8 cellular contexts compared by ENCODE assay signal in genomic region chr1:226062558-226063361, GRCh38. TPM values are rescaled to one million over a fixed set of nuclear protein-coding genes. Genes with fewer than 3 reads are reported as not detected.
DNase-seq lines count a peak whose midpoint lies in the region; ATAC-seq, FAIRE-seq and TF ChIP-seq lines count a peak whose summit lies in the region.

H3-3A (plus strand) TSS chr1:226062716; CDS start chr1:226064352, 1,636 bp downstream.

- H3K4me1 ChIP-seq in spleen: peaks cover 38 to 63% (median 51%) of the 10 kb centered on the region in 6 donors

- intact Hi-C loops in spleen (cut with DNase I; ENCODE audit: low total_unique reads): no loop called here

- TF ChIP-seq CTCF in WTC11 (IDR thresholded peaks at IDR 0.05) (no peak), bronchial epithelial cell (IDR thresholded peaks at IDR 0.05; ENCODE audit: insufficient read depth, low read length, severe bottlenecking) (no peak), spleen (IDR thresholded peaks at IDR 0.05 in 8 of 11, conservative IDR thresholded peaks at IDR 0.05 in 3 of 11) (peak in 2 of 11 experiments; percentile 25 to 35)

- peak within 1 kb of the TSS; percentile 99 to 100 (median 100) for H3K27ac ChIP-seq in spleen

- TF ChIP-seq POLR2A in GM18951 (IDR thresholded peaks at IDR 0.05; ENCODE audit: extremely low read depth, insufficient read depth, insufficient read length) (peak; percentile 98), spleen (IDR thresholded peaks at IDR 0.05) (peak; percentile 83 to 98 (median 91))

- H3K36me3 Mint-ChIP-seq in WTC11 (peaks cover 60% of the 10 kb centered on the region), immature natural killer cell (peaks cover 14 to 38% (median 22%) of the 10 kb centered on the region in 3 donors)

- H3K27ac Mint-ChIP-seq in WTC11 (peak within 1 kb of the TSS; percentile 99), immature natural killer cell (peak within 1 kb of the TSS; percentile 97 to 100 (median 100))

- H3K4me1 Mint-ChIP-seq in WTC11: peaks cover 44% of the 10 kb centered on the region
- H3K4me1 Mint-ChIP-seq in immature natural killer cell: peaks cover 47 to 57% of the 10 kb centered on the region in 2 donors

- WGBS in spleen, 5 donors: 0 to 1% (median 1%) methylated on average over 47 to 81 of the region's 81 CpGs

- H3K36me3 ChIP-seq in bronchial epithelial cell (ENCODE audit: control insufficient read depth, insufficient read depth, low read length) (peaks cover 7% of the 10 kb centered on the region), spleen (peaks cover 3 to 49% (median 27%) of the 10 kb centered on the region in 6 donors)

- FAIRE-seq in bronchial epithelial cell (lab: Jason Lieb, UNC): no peak

- peak; percentile 98 for DNase-seq in AG08395 (ENCODE audit: low spot score)
- peak; percentile 63 for DNase-seq in NCI-H226
- peak; percentile 98 for DNase-seq in WTC11 (ENCODE audit: low spot score)
- DNase-seq in bronchial epithelial cell (ENCODE audit: low read depth): peak; percentile 69
- peak; percentile 97 to 98 (median 98) for DNase-seq in immature natural killer cell
- DNase-seq in spleen: peak; percentile 99

- ATAC-seq in HG03175 (IDR thresholded peaks at IDR 0.05; ENCODE audit: unreplicated experiment) (peak; percentile 75), WTC11 (peak; percentile 74)

- in situ Hi-C loops in GM18951 (cut with MboI; ENCODE audit: low sequenced_read_pairs, unreplicated experiment): no loop called here

- H3K9me3 Mint-ChIP-seq in WTC11 (no peaks in the 10 kb centered on the region), immature natural killer cell (no peaks in the 10 kb centered on the region)

- H3K4me3 Mint-ChIP-seq in WTC11 (peak within 1 kb of the TSS; percentile 100), immature natural killer cell (peak within 1 kb of the TSS; percentile 99 to 100 (median 100))

- H3K27me3 ChIP-seq in bronchial epithelial cell (ENCODE audit: control insufficient read depth, insufficient read depth, low read length) (no peaks in the 10 kb centered on the region), spleen (replicated peaks in 1 of 7) (no peaks in the 10 kb centered on the region)

- POLR2A ChIA-PET in WTC11 (lab: Charles Lee): interaction anchor here (0.5 to 3.2 kb wide), 26 partner anchors 8 to 410 kb away, joined by 3 to 30 read pairs (median 3); partner anchors contain the start of genes ENAH, MIXL1, PYCR2 and SDE2

- H3K27me3 Mint-ChIP-seq in WTC11 (ENCODE audit: low read depth) (no peaks in the 10 kb centered on the region; the same call in 1 of the 2 replicates), immature natural killer cell (ENCODE audit: low read depth in 3 of 3) (peaks cover 13 to 31% (median 18%) of the 10 kb centered on the region in 3 donors)

- CTCF ChIA-PET in WTC11 (lab: Charles Lee): interaction anchor here (0.6 to 2.5 kb wide), 16 partner anchors 16 to 588 kb away, joined by 3 to 22 read pairs (median 4); partner anchors contain the start of gene SDE2

- no peaks in the 10 kb centered on the region for H3K9me3 ChIP-seq in spleen

- peak within 1 kb of the TSS; percentile 84 for H3K4me3 ChIP-seq in bronchial epithelial cell (ENCODE audit: low read depth, low read length)
- H3K4me3 ChIP-seq in spleen: peak within 1 kb of the TSS; percentile 69 to 91 (median 77)

TF ChIP-seq in WTC11, 78 proteins besides CTCF, POLR2A, EP300 and RAD21 (continues in another document):
- no peak for TF ChIP-seq ZNF219 (CRISPR knock-in tag; IDR thresholded peaks at IDR 0.05; ENCODE audit: borderline replicate concordance)
- no peak for TF ChIP-seq ZNF317 (CRISPR knock-in tag; IDR thresholded peaks at IDR 0.05; ENCODE audit: borderline replicate concordance, low read depth)
- 0 out of 2 replicates have a peak, but pooled peaks have one; percentile 10 for TF ChIP-seq GABPB1 (CRISPR knock-in tag; IDR thresholded peaks at IDR 0.05)
- TF ChIP-seq FOXP4 (CRISPR knock-in tag; IDR thresholded peaks at IDR 0.05): no peak
- no peak for TF ChIP-seq JAZF1 (CRISPR knock-in tag; IDR thresholded peaks at IDR 0.05)
- TF ChIP-seq ZNF281 (CRISPR knock-in tag; IDR thresholded peaks at IDR 0.05): no peak
- TF ChIP-seq ATF6 (CRISPR knock-in tag; IDR thresholded peaks at IDR 0.05): no peak
- TF ChIP-seq TCF7 (CRISPR knock-in tag; IDR thresholded peaks at IDR 0.05; ENCODE audit: low read depth): no peak
- no peak for TF ChIP-seq ZNF121 (CRISPR knock-in tag; IDR thresholded peaks at IDR 0.05)
- TF ChIP-seq E2F5 (CRISPR knock-in tag; IDR thresholded peaks at IDR 0.05): 0 out of 2 replicates have a peak, but pooled peaks have one; percentile 4
- no peak for TF ChIP-seq ZNF416 (CRISPR knock-in tag; IDR thresholded peaks at IDR 0.05)
- peak; percentile 50 for TF ChIP-seq NFYB (CRISPR knock-in tag; conservative IDR thresholded peaks at IDR 0.05; ENCODE audit: low read depth)
- no peak for TF ChIP-seq ZBTB21 (CRISPR knock-in tag; IDR thresholded peaks at IDR 0.05; ENCODE audit: borderline replicate concordance)
- no peak for TF ChIP-seq IRF1 (CRISPR knock-in tag; IDR thresholded peaks at IDR 0.05)

RNA-seq across cellular contexts. Expression of gene H3-3A, which starts in this region (rescaled TPM):
- total RNA-seq in WTC11 (2021) (894 to 987 TPM (median 963 TPM) in 3 replicates), bronchial epithelial cell (84.8 and 123 TPM in 2 replicates), spleen (100 to 1,000 TPM; 362 to 685 (median 490) TPM)
- polyA plus RNA-seq in immature natural killer cell (1,000 to 10,000 TPM in 1 of 3 donors, 100 to 1,000 TPM in 2; 850 to 1,086 (median 967) TPM), spleen (1,000 to 10,000 TPM in 1 of 3 donors, 100 to 1,000 TPM in 2; 837 to 1,089 (median 864) TPM)

Comparison
In these comparisons a context has a peak if more than half of its experiments do, and no peak if none do; other contexts are left out.
1. Peak in every context shown above with its lines: DNase-seq, ATAC-seq, H3K4me3 ChIP-seq and H3K27ac ChIP-seq.